Comparison of ENCODE assay signal across 1 cellular context in genomic region chr12:53954694-53955035, GRCh38.
TF ChIP-seq lines count a peak whose summit lies in the region.

Gene HOXC12, plus strand, starts transcription at chr12:53954903. Its CDS starts 27 bp downstream, at chr12:53954930.

TF ChIP-seq in GM23338, 12 proteins besides CTCF, POLR2A, EP300 and RAD21 (continued from another document):
- no peak for TF ChIP-seq ZNF462 (CRISPR knock-in tag; IDR thresholded peaks at IDR 0.05)
- TF ChIP-seq STAT1 (IDR thresholded peaks at IDR 0.05; ENCODE audit: unreplicated experiment): no peak
- no peak for TF ChIP-seq ZNF114 (CRISPR knock-in tag; IDR thresholded peaks at IDR 0.05)
